In genomic region chr1:147561473-147561840, GRCh38 we compare ENCODE assay signal across 30 cellular contexts.
"Had no signal": no experiment of that assay in that cellular context is flagged by ENCODE, and none has a peak within 500 bp of the region (broad histone marks: within the 10 kb centered on the region; RNA-seq: fewer than 3 reads in every experiment).

No MANE protein-coding gene starts in this region.

- H3K27ac Mint-ChIP-seq: natural killer cell; nephron; neural progenitor cell; progenitor cell of endocrine pancreas; stimulated activated memory B cell treated with anti-CD40 and anti-IgM and Interleukin-4, amounts not matched to agents 10 μg/mL and 1 μg/mL and 100 μg/mL, for 72 hours; stimulated activated naive CD8-positive, alpha-beta T cell treated with anti-CD3 and anti-CD28 coated beads, Interleukin-15, amount 100 ng/mL, for 72 hours; type B pancreatic cell had no signal

- H3K27ac ChIP-seq: neural progenitor cell, ovary, parathyroid adenoma, psoas muscle, right lobe of liver, sigmoid colon, suprapubic skin, testis, tibial artery, transverse colon, upper lobe of right lung, uterus had no signal

- H3K9me3 ChIP-seq: ovary, psoas muscle, right lobe of liver, sigmoid colon, suprapubic skin, testis, tibial artery, transverse colon, upper lobe of right lung, uterus had no signal

- H3K4me1 ChIP-seq: parathyroid adenoma, psoas muscle, right lobe of liver, suprapubic skin, tibial artery, transverse colon, upper lobe of right lung had no signal

- H3K27me3 ChIP-seq: neural progenitor cell, ovary, right lobe of liver, sigmoid colon, suprapubic skin, testis, tibial artery, transverse colon, upper lobe of right lung, uterus had no signal

- FAIRE-seq: small intestine had no signal

- H3K27me3 Mint-ChIP-seq: progenitor cell of endocrine pancreas; stimulated activated naive CD8-positive, alpha-beta T cell treated with anti-CD3 and anti-CD28 coated beads, Interleukin-15, amount 100 ng/mL, for 72 hours; type B pancreatic cell had no signal

- H3K4me2 ChIP-seq: neural progenitor cell had no signal

- H3K36me3 Mint-ChIP-seq: natural killer cell; stimulated activated memory B cell treated with anti-CD40 and anti-IgM and Interleukin-4, amounts not matched to agents 10 μg/mL and 1 μg/mL and 100 μg/mL, for 72 hours had no signal

- H3K4me3 ChIP-seq: neural progenitor cell, ovary, psoas muscle, right lobe of liver, sigmoid colon, suprapubic skin, testis, tibial artery, transverse colon, upper lobe of right lung, uterus had no signal

- ATAC-seq: natural killer cell; psoas muscle; right cardiac atrium; right lobe of liver; stimulated activated memory B cell treated with anti-CD40 and anti-IgM and Interleukin-4, amounts not matched to agents 10 μg/mL and 1 μg/mL and 100 μg/mL, for 72 hours; stimulated activated naive CD8-positive, alpha-beta T cell treated with anti-CD3 and anti-CD28 coated beads, Interleukin-15, amount 100 ng/mL, for 72 hours; stimulated activated naive CD8-positive, alpha-beta T cell treated with anti-CD3 and anti-CD28 coated beads, Interleukin-15, Interleukin-2, amounts not matched to agents 100 U/mL and 50 U/mL, for 24 hours; upper lobe of right lung had no signal

- H3K4me3 Mint-ChIP-seq: natural killer cell; nephron; neural progenitor cell; stimulated activated memory B cell treated with anti-CD40 and anti-IgM and Interleukin-4, amounts not matched to agents 10 μg/mL and 1 μg/mL and 100 μg/mL, for 72 hours; stimulated activated naive CD8-positive, alpha-beta T cell treated with anti-CD3 and anti-CD28 coated beads, Interleukin-15, amount 100 ng/mL, for 72 hours; type B pancreatic cell had no signal

- H3K36me3 ChIP-seq: neural progenitor cell, ovary, right lobe of liver, sigmoid colon, suprapubic skin, tibial artery, transverse colon, upper lobe of right lung, uterus had no signal

- DNase-seq: natural killer cell; occipital lobe; ovary; posterior cingulate gyrus; psoas muscle; right cardiac atrium; right lobe of liver; sigmoid colon; small intestine; stimulated activated CD4-positive, alpha-beta T cell treated with anti-CD3 and anti-CD28 coated beads, Interleukin-15, amount 100 ng/mL, for 24 hours; stimulated activated CD4-positive, alpha-beta T cell treated with anti-CD3 and anti-CD28 coated beads, Interleukin-2, amount 100 ng/mL, for 24 hours; stimulated activated CD4-positive, alpha-beta T cell treated with anti-CD3 and anti-CD28 coated beads, Interleukin-2, amount 100 ng/mL, for 48 hours; stimulated activated CD4-positive, alpha-beta T cell treated with anti-CD3 and anti-CD28 coated beads, Interleukin-4, amount 100 ng/mL, for 4 hours; stimulated activated CD8-positive, alpha-beta memory T cell treated with anti-CD3 and anti-CD28 coated beads, Interleukin-4, amount 100 ng/mL, for 48 hours; stimulated activated naive CD4-positive, alpha-beta T cell; stimulated activated naive CD8-positive, alpha-beta T cell treated with anti-CD3 and anti-CD28 coated beads, Interleukin-15, amount 100 ng/mL, for 72 hours; stimulated activated naive CD8-positive, alpha-beta T cell treated with anti-CD3 and anti-CD28 coated beads, Interleukin-15, Interleukin-2, amounts not matched to agents 100 U/mL and 50 U/mL, for 24 hours; substantia nigra; testis; tibial artery; transverse colon; upper lobe of right lung; uterus had no signal

- H3K9ac ChIP-seq: neural progenitor cell, parathyroid adenoma had no signal
